In the genomic region with DNA sequence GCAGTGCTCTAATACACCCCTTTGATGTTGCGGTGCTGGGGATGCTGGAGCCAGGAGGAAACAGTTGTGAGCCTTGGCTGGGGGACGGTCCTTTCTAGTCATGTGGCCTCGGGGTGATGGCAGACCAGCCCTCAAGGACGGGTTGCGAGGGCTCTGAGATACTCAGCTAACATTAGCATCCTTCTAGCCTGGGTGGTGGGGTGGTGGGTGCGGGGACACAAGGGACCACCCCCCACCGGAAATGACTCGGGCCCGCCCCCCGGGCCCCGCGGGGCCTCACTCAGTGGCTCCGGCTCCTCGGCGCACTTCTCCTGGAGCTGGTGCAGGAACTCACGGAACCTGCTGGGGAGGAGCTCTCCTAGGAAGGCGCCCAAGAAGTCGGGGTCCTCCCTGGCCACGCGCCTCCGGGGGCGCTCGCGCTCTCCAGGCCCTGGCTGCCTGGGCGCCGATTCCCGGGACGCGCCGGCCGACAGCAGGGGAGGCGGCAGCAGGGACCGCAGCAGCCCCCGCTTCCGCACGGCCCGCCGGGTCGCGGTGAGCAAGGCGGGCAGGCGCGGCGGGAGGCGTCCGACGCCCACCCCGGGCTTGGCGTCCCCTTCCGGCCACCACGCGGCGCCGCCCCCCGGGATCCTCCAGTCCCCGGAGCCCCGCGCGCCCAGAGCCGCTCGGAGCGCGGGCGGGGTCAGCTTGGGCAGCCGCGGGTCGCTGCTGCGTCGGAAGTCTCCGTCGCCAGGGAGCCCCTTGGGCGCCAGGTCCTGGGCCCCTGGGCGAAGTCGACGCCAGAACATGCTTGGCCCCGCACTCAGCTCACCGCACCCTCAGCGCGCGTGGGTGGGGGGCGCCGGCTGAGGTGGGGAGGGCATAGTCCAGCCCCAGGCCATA, we compare ENCODE assay signal across 8 cellular contexts. TPM values are rescaled to one million over a fixed set of nuclear protein-coding genes. Genes with fewer than 3 reads are reported as not detected.
DNase-seq lines count a peak whose midpoint lies in the region; ATAC-seq and TF ChIP-seq lines count a peak whose summit lies in the region.

No MANE protein-coding gene starts in this region.

- no peaks in the 10 kb centered on the region for H3K9me3 ChIP-seq in HUES64 (ENCODE audit: insufficient read depth, low read depth, low read length)
- H3K9me3 ChIP-seq in left lung, result no peaks in the 10 kb centered on the region
- H3K9me3 ChIP-seq in thyroid gland, result no peaks in the 10 kb centered on the region

- peak overlapping the region; percentile 62 for H3K9ac ChIP-seq in HUES64 (ENCODE audit: low read depth, low read length)

- intact Hi-C loops in left lung (cut with DNase I), result loop anchor here (10.0 kb wide), 2 partner anchors 445 to 475 kb away; a partner anchor contains a TSS
- intact Hi-C loops in thyroid gland (cut with DNase I), result no loop called here

- peak; percentile 3 for ATAC-seq in left lung
- no peak for ATAC-seq in GM19463 (IDR thresholded peaks at IDR 0.05; ENCODE audit: unreplicated experiment)

- WGBS in HUES64, result 1% methylated on average over 82 of the region's 82 CpGs
- 3 to 4% methylated on average over 17 to 21 of the region's 82 CpGs for WGBS in thyroid gland, 2 donors

- H3K27me3 ChIP-seq in ACC112 (ENCODE audit: insufficient read depth, low read length) (no peaks in the 10 kb centered on the region), HUES64 (ENCODE audit: insufficient read depth, low read length) (peaks cover 34% of the 10 kb centered on the region), brain microvascular endothelial cell (replicated peaks) (no peaks in the 10 kb centered on the region), left lung (peaks cover 0 to 36% of the 10 kb centered on the region in 2 donors), thyroid gland (no peaks in the 10 kb centered on the region)

- H3K4me1 ChIP-seq in ACC112 (ENCODE audit: control insufficient read depth, insufficient read depth, low read length, unreplicated experiment), result peaks cover 10% of the 10 kb centered on the region
- H3K4me1 ChIP-seq in HUES64 (ENCODE audit: insufficient read depth, low read length), result no peaks in the 10 kb centered on the region; the same call in 1 of the 2 replicates
- H3K4me1 ChIP-seq in left lung, result peaks cover 12 to 34% of the 10 kb centered on the region in 2 donors
- peaks cover 4 to 14% of the 10 kb centered on the region in 2 donors for H3K4me1 ChIP-seq in thyroid gland

- TF ChIP-seq POLR2A in thyroid gland (IDR thresholded peaks at IDR 0.05), result no peak

- in situ Hi-C loops in brain microvascular endothelial cell (cut with HindIII; ENCODE audit: low pct_ligation_motif_present, low sequenced_read_pairs), result loop anchor here (10.0 to 25.0 kb wide), 2 partner anchors 283 to 485 kb away; no protein-coding TSS in a partner anchor

- DNase-seq in brain microvascular endothelial cell (no peak), left lung (peak in 1 of 2 donors; percentile 80), thyroid gland (peak in 1 of 2 donors; percentile 34), SW480 (ENCODE audit: low spot score) (no peak), AML-193 (lab: John Stamatoyannopoulos, UW) (no peak)

- TF ChIP-seq CTCF in brain microvascular endothelial cell (IDR thresholded peaks at IDR 0.05; ENCODE audit: low read depth, low read length, missing control alignments), result peak; percentile 43
- TF ChIP-seq CTCF in left lung (IDR thresholded peaks at IDR 0.05), result no peak
- peak in 1 of 6 experiments; percentile 9 for TF ChIP-seq CTCF in thyroid gland (IDR thresholded peaks at IDR 0.05)

- H3K27ac ChIP-seq in ACC112 (ENCODE audit: low read depth, low read length) (no peak overlapping the region), HUES64 (ENCODE audit: low read depth, low read length) (no peak overlapping the region), brain microvascular endothelial cell (no peak overlapping the region), left lung (peak overlapping the region in 1 of 2 donors; percentile 13), thyroid gland (no peak overlapping the region)

- peak overlapping the region; percentile 61 for H2AFZ ChIP-seq in ACC112 (ENCODE audit: low read length, unreplicated experiment)

- H3K36me3 ChIP-seq in ACC112 (ENCODE audit: insufficient read depth, low read length), result no peaks in the 10 kb centered on the region
- no peaks in the 10 kb centered on the region for H3K36me3 ChIP-seq in HUES64 (ENCODE audit: insufficient read depth, low read length)
- H3K36me3 ChIP-seq in brain microvascular endothelial cell (replicated peaks), result no peaks in the 10 kb centered on the region
- H3K36me3 ChIP-seq in left lung, result no peaks in the 10 kb centered on the region
- H3K36me3 ChIP-seq in thyroid gland, result no peaks in the 10 kb centered on the region

- no peaks in the 10 kb centered on the region for H3K79me2 ChIP-seq in ACC112 (ENCODE audit: control insufficient read depth, insufficient read depth, low read length, unreplicated experiment)

- H3K4me3 ChIP-seq in ACC112 (ENCODE audit: low read depth, low read length), result peak overlapping the region; percentile 77
- H3K4me3 ChIP-seq in HUES64 (ENCODE audit: low read length), result peak overlapping the region; percentile 62
- peak overlapping the region; percentile 51 for H3K4me3 ChIP-seq in brain microvascular endothelial cell (ENCODE audit: low read depth, low read length)
- peak overlapping the region; percentile 34 to 39 for H3K4me3 ChIP-seq in left lung
- H3K4me3 ChIP-seq in thyroid gland (replicated peaks in 1 of 3), result peak overlapping the region in 2 of 3 donors; percentile 7 to 36

RNA-seq across cellular contexts. Expression of a gene that starts 0.9 kb away (rescaled TPM):
- polyA plus RNA-seq in HUES64 (2013, experiment 1 of 2), result not detected
- not detected for polyA plus RNA-seq in HUES64 (2013, experiment 2 of 2)
- total RNA-seq in left lung (not detected), thyroid gland (not detected)

RNA-seq across cellular contexts. Expression of a gene that starts 5.9 kb away (rescaled TPM):
- polyA plus RNA-seq in HUES64 (2013, experiment 1 of 2), result 45.2 TPM
- polyA plus RNA-seq in HUES64 (2013, experiment 2 of 2), result 33.6 TPM
- total RNA-seq in left lung (10 to 100 TPM; 25.3 to 35.4 TPM), thyroid gland (10 to 100 TPM; 19.6 to 28.4 (median 22.6) TPM)

RNA-seq across cellular contexts. Expression of a gene that starts 21.9 kb away (rescaled TPM):
- 13.2 TPM for polyA plus RNA-seq in HUES64 (2013, experiment 1 of 2)
- 12.9 TPM for polyA plus RNA-seq in HUES64 (2013, experiment 2 of 2)
- total RNA-seq in left lung (10 to 100 TPM; 15.8 to 18.0 TPM), thyroid gland (10 to 100 TPM; 21.7 to 29.2 (median 24.0) TPM)

RNA-seq across cellular contexts. Expression of a gene that starts 45.4 kb away (rescaled TPM):
- 5.0 TPM for polyA plus RNA-seq in HUES64 (2013, experiment 1 of 2)
- polyA plus RNA-seq in HUES64 (2013, experiment 2 of 2), result 6.7 TPM
- total RNA-seq in left lung (1 to 10 TPM; 1.7 to 5.6 TPM), thyroid gland (10 to 100 TPM in 2 of 4 donors, 1 to 10 TPM in 2; 2.9 to 10.6 (median 8.1) TPM)

Comparison
In these comparisons a context has a peak if more than half of its experiments do, and no peak if none do; other contexts are left out.
1. H3K4me3 ChIP-seq: peak in every context shown above with its lines; median percentile 77 in ACC112; 62 in HUES64; 51 in brain microvascular endothelial cell; 36 in left lung; 22 in thyroid gland.